In the genomic region with DNA sequence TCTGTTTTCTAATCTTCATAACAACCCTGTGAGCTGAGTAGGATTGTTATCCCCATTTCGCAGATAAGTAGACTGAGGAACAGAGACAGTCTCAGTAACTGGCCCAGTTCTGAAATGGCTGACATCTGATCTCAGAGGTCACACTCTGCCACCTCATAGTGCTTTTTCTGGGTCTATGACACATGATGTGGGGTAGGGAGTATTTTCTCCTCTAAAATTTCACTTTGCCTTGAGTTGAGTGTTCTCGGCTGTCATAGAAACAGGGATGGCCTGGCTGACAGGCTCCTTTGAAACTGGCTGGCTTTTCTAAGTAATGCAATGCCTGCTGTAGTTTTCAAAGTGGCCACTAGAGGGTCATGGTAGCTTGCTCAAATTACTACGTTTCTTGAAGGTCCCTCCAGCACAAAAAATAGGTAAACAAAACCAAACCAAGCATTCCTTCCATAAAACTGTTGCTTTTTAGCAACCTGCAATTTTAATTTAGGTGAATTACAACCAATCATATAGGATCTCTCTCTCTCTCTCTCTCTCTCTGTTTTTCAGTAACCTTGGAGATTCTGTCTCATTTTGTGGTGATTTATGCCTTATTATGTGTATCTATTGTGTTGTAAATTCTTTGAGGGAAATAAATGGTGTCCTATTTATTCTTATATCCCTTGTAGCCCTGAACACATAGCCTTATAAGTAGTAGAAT, we compare ENCODE assay signal across 8 cellular contexts.
DNase-seq lines count a peak whose midpoint lies in the region; ATAC-seq and TF ChIP-seq lines count a peak whose summit lies in the region.

No MANE protein-coding gene starts in this region.

- no peaks in the 10 kb centered on the region for H3K4me1 Mint-ChIP-seq in Caco-2 (ENCODE audit: low read depth, unreplicated experiment)

- in situ Hi-C loops in transverse colon (cut with MboI; ENCODE audit: low pct_ligation_motif_present in 1 of 4, low pct_unique_long_range_greater_than_20kb in 1 of 4, low sequenced_read_pairs in 3 of 4), result no loop called here

- H3K36me3 ChIP-seq in Caco-2 (ENCODE audit: control insufficient read depth, insufficient read depth, low read length) (no peaks in the 10 kb centered on the region), OCI-LY7 (ENCODE audit: insufficient read depth, low read length) (no peaks in the 10 kb centered on the region), transverse colon (no peaks in the 10 kb centered on the region)

- H3K27me3 ChIP-seq in Caco-2 (replicated peaks; ENCODE audit: control insufficient read depth, insufficient read depth, low read length), result no peaks in the 10 kb centered on the region
- peaks cover 3% of the 10 kb centered on the region for H3K27me3 ChIP-seq in HL-60 (ENCODE audit: insufficient read depth, poor library complexity, severe bottlenecking)
- no peaks in the 10 kb centered on the region for H3K27me3 ChIP-seq in transverse colon

- DNase-seq in Caco-2, result peak; percentile 72 to 80
- DNase-seq in HL-60 (ENCODE audit: low read depth in 1 of 2, low spot score in 1 of 2), result peak in 1 of 2 experiments; percentile 43
- peak; percentile 68 for DNase-seq in OCI-LY7 (ENCODE audit: low spot score)
- DNase-seq in activated T-cell treated with anti-CD3 and anti-CD28 coated beads, Interleukin-2, amount 50 U/mL, for 48 hours, result peak; percentile 55 to 65
- DNase-seq in fibroblast of the aortic adventitia (ENCODE audit: low read depth), result peak; percentile 86
- peak; percentile 4 for DNase-seq in occipital lobe (lab: John Stamatoyannopoulos, UW)
- DNase-seq in transverse colon, result peak; percentile 50

- H3K4me1 ChIP-seq in Caco-2, result no peaks in the 10 kb centered on the region
- H3K4me1 ChIP-seq in OCI-LY7 (ENCODE audit: insufficient read depth, low read length, poor library complexity, severe bottlenecking), result no peaks in the 10 kb centered on the region
- no peaks in the 10 kb centered on the region for H3K4me1 ChIP-seq in transverse colon

- peak; percentile 88 for ATAC-seq in GM19455 (IDR thresholded peaks at IDR 0.05; ENCODE audit: unreplicated experiment)

- H3K9me3 Mint-ChIP-seq in Caco-2 (ENCODE audit: unreplicated experiment), result no peaks in the 10 kb centered on the region

- TF ChIP-seq EP300 in transverse colon (IDR thresholded peaks at IDR 0.05; ENCODE audit: low read depth), result no peak

- intact Hi-C loops in Caco-2 (cut with micrococcal nuclease; ENCODE audit: unreplicated experiment) (loop anchor here (1.0 to 2.0 kb wide), 4 partner anchors 23 to 238 kb away; no protein-coding TSS in a partner anchor), OCI-LY7 (cut with micrococcal nuclease; ENCODE audit: unreplicated experiment) (loop anchor here (1.0 to 5.0 kb wide), 2 partner anchors 131 to 238 kb away; no protein-coding TSS in a partner anchor), transverse colon (cut with DNase I; ENCODE audit: low total_unique reads) (no loop called here)

- WGBS in transverse colon (ENCODE audit: low coverage in 1 of 2), 2 donors, result 29 to 40% methylated on average over 2 to 3 of the region's 3 CpGs

- no peaks in the 10 kb centered on the region for H3K79me2 ChIP-seq in OCI-LY7 (ENCODE audit: insufficient read depth, low read depth, low read length)

- H2AFZ ChIP-seq in OCI-LY7 (ENCODE audit: low read length), result no peak overlapping the region

- TF ChIP-seq CTCF in Caco-2 (IDR thresholded peaks at IDR 0.05; ENCODE audit: insufficient read depth in 1 of 2, low read depth in 1 of 2, low read length in 1 of 2, severe bottlenecking in 1 of 2, unreplicated experiment in 1 of 2) (peak; percentile 89 to 90), HL-60 (IDR thresholded peaks at IDR 0.05; ENCODE audit: insufficient read depth, low read length) (peak; percentile 74), OCI-LY7 (conservative IDR thresholded peaks at IDR 0.05; ENCODE audit: low read length) (peak; percentile 96), fibroblast of the aortic adventitia (IDR thresholded peaks at IDR 0.05; ENCODE audit: insufficient read depth, low read length) (peak; percentile 99), transverse colon (IDR thresholded peaks at IDR 0.05) (peak; percentile 78 to 94 (median 93))

- POLR2A ChIA-PET in Caco-2 (lab: Charles Lee), result no interaction called here
- POLR2A ChIA-PET in OCI-LY7 (lab: Charles Lee), result interaction anchor here (0.6 to 2.3 kb wide), 2 partner anchors 11 to 784 kb away, joined by 3 to 6 read pairs; no protein-coding TSS in a partner anchor

- H3K9me3 ChIP-seq in Caco-2 (no peaks in the 10 kb centered on the region), OCI-LY7 (ENCODE audit: low read length) (no peaks in the 10 kb centered on the region), transverse colon (no peaks in the 10 kb centered on the region)

- H3K36me3 Mint-ChIP-seq in Caco-2 (ENCODE audit: insufficient read depth, unreplicated experiment), result no peaks in the 10 kb centered on the region

- H3K27ac ChIP-seq in HL-60 (replicated peaks), result no peak overlapping the region
- no peak overlapping the region for H3K27ac ChIP-seq in OCI-LY7 (ENCODE audit: low read depth, low read length, poor library complexity, severe bottlenecking)
- no peak overlapping the region for H3K27ac ChIP-seq in transverse colon

- H3K4me3 ChIP-seq in Caco-2 (ENCODE audit: low read depth, low read length) (no peak overlapping the region), HL-60 (replicated peaks; ENCODE audit: insufficient read depth, low read length) (no peak overlapping the region), OCI-LY7 (ENCODE audit: low read depth, low read length, poor library complexity, severe bottlenecking) (no peak overlapping the region), fibroblast of the aortic adventitia (ENCODE audit: low read depth, low read length) (no peak overlapping the region), transverse colon (no peak overlapping the region)

- H3K9me2 ChIP-seq in OCI-LY7 (ENCODE audit: insufficient read depth, low read length), result no peaks in the 10 kb centered on the region

- H3K4me2 ChIP-seq in OCI-LY7 (ENCODE audit: low read length), result no peak overlapping the region

- TF ChIP-seq POLR2A in transverse colon (IDR thresholded peaks at IDR 0.05), result no peak

- H3K27ac Mint-ChIP-seq in Caco-2 (ENCODE audit: unreplicated experiment), result no peak overlapping the region

- H4K20me1 ChIP-seq in OCI-LY7 (ENCODE audit: insufficient read depth, low read length), result no peaks in the 10 kb centered on the region

- H3K27me3 Mint-ChIP-seq in Caco-2 (ENCODE audit: insufficient read depth, unreplicated experiment), result no peaks in the 10 kb centered on the region

- CTCF ChIA-PET in Caco-2 (lab: Charles Lee), result interaction anchor here (0.7 to 1.0 kb wide), 4 partner anchors 28 to 130 kb away, joined by 3 to 5 read pairs (median 4); no protein-coding TSS in a partner anchor
- CTCF ChIA-PET in OCI-LY7 (lab: Charles Lee; ENCODE audit: unreplicated experiment), result no interaction called here

- no peak overlapping the region for H3K4me3 Mint-ChIP-seq in Caco-2 (ENCODE audit: unreplicated experiment)

- BruUV-seq in Caco-2 (replicated peaks; lab: Mats Ljungman, UMichigan), result no TSS peak
- no TSS peak for BruUV-seq in OCI-LY7 (replicated peaks; lab: Mats Ljungman, UMichigan)
